Comparison of ENCODE assay signal across 14 cellular contexts in genomic region chr3:50817756-50818518, GRCh38.
"Had no signal": no experiment of that assay in that cellular context is flagged by ENCODE, and none has a peak within 500 bp of the region (broad histone marks: within the 10 kb centered on the region; RNA-seq: fewer than 3 reads in every experiment).

No MANE protein-coding gene starts in this region.

- H3K4me1 Mint-ChIP-seq: activated naive CD8-positive, alpha-beta T cell treated with anti-CD3 and anti-CD28 coated beads, Interleukin-2, amount 10 ng/mL, durations not matched to agents 7 days and 5 days had no signal

- FAIRE-seq: pancreas had no signal

- H3K4me3 ChIP-seq: dorsolateral prefrontal cortex, pancreas, suprapubic skin, upper lobe of right lung had no signal

- H3K9me3 Mint-ChIP-seq: activated CD4-positive, alpha-beta memory T cell treated with anti-CD3 and anti-CD28 coated beads for 36 hours; activated naive CD8-positive, alpha-beta T cell treated with anti-CD3 and anti-CD28 coated beads, Interleukin-2, amount 10 ng/mL, durations not matched to agents 7 days and 5 days had no signal

- H3K36me3 Mint-ChIP-seq: activated CD4-positive, alpha-beta memory T cell treated with anti-CD3 and anti-CD28 coated beads for 36 hours; activated naive CD8-positive, alpha-beta T cell treated with anti-CD3 and anti-CD28 coated beads, Interleukin-2, amount 10 ng/mL, durations not matched to agents 7 days and 5 days had no signal

- DNase-seq: activated CD4-positive, alpha-beta memory T cell treated with anti-CD3 and anti-CD28 coated beads for 36 hours; activated gamma-delta T cell treated with Interleukin-2 at 50 U/mL for 16 hours; activated naive CD8-positive, alpha-beta T cell treated with anti-CD3 and anti-CD28 coated beads, Interleukin-2, amount 10 ng/mL, durations not matched to agents 7 days and 5 days; activated T-cell treated with anti-CD3 and anti-CD28 coated beads, Interleukin-2, amount 50 U/mL, for 48 hours; anterior cingulate cortex; dorsolateral prefrontal cortex; foreskin keratinocyte; pancreas; stimulated activated CD4-positive, alpha-beta T cell treated with anti-CD3 and anti-CD28 coated beads, Interleukin-4, amount 100 ng/mL, for 1 hour; stimulated activated CD8-positive, alpha-beta memory T cell treated with anti-CD3 and anti-CD28 coated beads, Interleukin-4, amount 100 ng/mL, for 48 hours; stimulated activated naive CD8-positive, alpha-beta T cell treated with anti-CD3 and anti-CD28 coated beads, Interleukin-15, Interleukin-2, amounts not matched to agents 100 U/mL and 50 U/mL, for 24 hours; T-helper 9 cell; upper lobe of right lung had no signal

- H3K27ac Mint-ChIP-seq: activated CD4-positive, alpha-beta memory T cell treated with anti-CD3 and anti-CD28 coated beads for 36 hours; activated naive CD8-positive, alpha-beta T cell treated with anti-CD3 and anti-CD28 coated beads, Interleukin-2, amount 10 ng/mL, durations not matched to agents 7 days and 5 days had no signal

- H3K27me3 Mint-ChIP-seq: activated CD4-positive, alpha-beta memory T cell treated with anti-CD3 and anti-CD28 coated beads for 36 hours; activated naive CD8-positive, alpha-beta T cell treated with anti-CD3 and anti-CD28 coated beads, Interleukin-2, amount 10 ng/mL, durations not matched to agents 7 days and 5 days had no signal

- H3K9me3 ChIP-seq: pancreas, suprapubic skin, upper lobe of right lung had no signal

- H3K4me1 ChIP-seq: pancreas, upper lobe of right lung had no signal

- H3K27me3 ChIP-seq: dorsolateral prefrontal cortex, foreskin keratinocyte, pancreas, suprapubic skin, upper lobe of right lung had no signal

- H3K36me3 ChIP-seq: pancreas, suprapubic skin, upper lobe of right lung had no signal

- H3K27ac ChIP-seq: foreskin keratinocyte, pancreas, suprapubic skin, upper lobe of right lung had no signal

- ATAC-seq: foreskin keratinocyte; pancreas; stimulated activated naive CD8-positive, alpha-beta T cell treated with anti-CD3 and anti-CD28 coated beads, Interleukin-15, Interleukin-2, amounts not matched to agents 100 U/mL and 50 U/mL, for 24 hours; upper lobe of right lung had no signal

- H3K4me3 Mint-ChIP-seq: activated CD4-positive, alpha-beta memory T cell treated with anti-CD3 and anti-CD28 coated beads for 36 hours; activated naive CD8-positive, alpha-beta T cell treated with anti-CD3 and anti-CD28 coated beads, Interleukin-2, amount 10 ng/mL, durations not matched to agents 7 days and 5 days had no signal
